8 cellular contexts compared by ENCODE assay signal in the genomic region with DNA sequence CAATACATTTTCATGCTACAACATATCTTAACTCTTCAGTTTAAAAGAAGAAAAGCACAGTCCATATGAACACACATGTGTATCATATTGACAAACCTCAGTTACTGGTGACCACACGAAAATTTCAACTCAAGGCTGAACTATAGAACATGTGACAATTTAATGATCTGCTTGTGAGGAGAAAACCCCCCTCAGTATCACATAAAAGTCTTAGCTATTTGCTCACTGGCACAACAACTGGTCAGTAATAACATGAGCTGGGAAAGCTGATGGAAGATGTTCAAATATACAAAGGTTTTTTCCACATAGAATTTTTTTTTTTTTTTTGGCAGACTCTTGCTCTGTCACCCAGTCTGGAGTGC. TPM values are rescaled to one million over a fixed set of nuclear protein-coding genes. Genes with fewer than 3 reads are reported as not detected.
DNase-seq lines count a peak whose midpoint lies in the region; ATAC-seq and TF ChIP-seq lines count a peak whose summit lies in the region.
"Had no signal": no experiment of that assay in that cellular context is flagged by ENCODE, and none has a peak within 500 bp of the region (broad histone marks: within the 10 kb centered on the region; RNA-seq: fewer than 3 reads in every experiment).

No MANE protein-coding gene starts in this region.

- H3K27ac Mint-ChIP-seq in naive thymus-derived CD4-positive, alpha-beta T cell, result peak overlapping the region; percentile 31 to 90 (median 69)
- H3K27ac Mint-ChIP-seq in Calu3 (ENCODE audit: unreplicated experiment), result no peak overlapping the region

- H3K4me3 Mint-ChIP-seq in naive thymus-derived CD4-positive, alpha-beta T cell, result peak overlapping the region; percentile 35 to 85 (median 76)
- H3K4me3 Mint-ChIP-seq in Calu3 (ENCODE audit: low read depth, unreplicated experiment), result no peak overlapping the region

- peaks cover 0 to 20% (median 0%) of the 10 kb centered on the region in 5 donors for H3K36me3 Mint-ChIP-seq in naive thymus-derived CD4-positive, alpha-beta T cell
- H3K36me3 Mint-ChIP-seq in Calu3 (ENCODE audit: insufficient read depth, unreplicated experiment), result no peaks in the 10 kb centered on the region

- intact Hi-C loops in naive thymus-derived CD4-positive, alpha-beta T cell (cut with micrococcal nuclease), result loop anchor here (1.0 to 2.0 kb wide), 4 partner anchors 19 to 124 kb away; no protein-coding TSS in a partner anchor
- intact Hi-C loops in Calu3 (cut with micrococcal nuclease; ENCODE audit: unreplicated experiment), result no loop called here

- no TSS peak for BruUV-seq in Calu3 (replicated peaks; lab: Mats Ljungman, UMichigan)

- peak; percentile 41 for ATAC-seq in GM18511 (IDR thresholded peaks at IDR 0.05; ENCODE audit: unreplicated experiment)
- peak; percentile 38 for ATAC-seq in HG02610 (IDR thresholded peaks at IDR 0.05; ENCODE audit: unreplicated experiment)
- ATAC-seq in SK-N-SH treated with all-trans-retinoic acid at 6 μM for 48 hours, result peak; percentile 13
- ATAC-seq in naive thymus-derived CD4-positive, alpha-beta T cell, result peak; percentile 21

- H3K4me1 Mint-ChIP-seq in naive thymus-derived CD4-positive, alpha-beta T cell, result peaks cover 40 to 82% (median 68%) of the 10 kb centered on the region in 7 donors
- H3K4me1 Mint-ChIP-seq in Calu3 (ENCODE audit: low read depth, unreplicated experiment), result no peaks in the 10 kb centered on the region

- H3K4me1 ChIP-seq in naive thymus-derived CD4-positive, alpha-beta T cell (ENCODE audit: control insufficient read depth in 2 of 2, insufficient read depth in 2 of 2, low read length in 2 of 2), result peaks cover 13 to 51% of the 10 kb centered on the region in 2 donors

- no peaks in the 10 kb centered on the region for H3K36me3 ChIP-seq in naive thymus-derived CD4-positive, alpha-beta T cell (ENCODE audit: control insufficient read depth in 2 of 3, insufficient read depth in 3 of 3, low read length in 3 of 3)

- no peak for DNase-seq in naive thymus-derived CD4-positive, alpha-beta T cell
- DNase-seq in NCI-H2029 treated with DMSO at 0.1 percent for 48 hours (lab: John Stamatoyannopoulos, UW) (no peak), Calu3 (no peak), NCI-H146 treated with DMSO at 0.1 percent for 48 hours (lab: John Stamatoyannopoulos, UW; ENCODE audit: unreplicated experiment) (no peak)
- DNase-seq: T-helper 9 cell had no signal

- no peak for TF ChIP-seq CTCF in Calu3 (IDR thresholded peaks at IDR 0.05; ENCODE audit: unreplicated experiment)

- peak overlapping the region; percentile 58 for H3K4me3 ChIP-seq in naive thymus-derived CD4-positive, alpha-beta T cell (ENCODE audit: low read length)

- CTCF ChIA-PET in naive thymus-derived CD4-positive, alpha-beta T cell (lab: Charles Lee), result interaction anchor here (0.6 to 1.8 kb wide), 7 partner anchors 17 to 53 kb away, joined by 3 to 9 read pairs (median 4); no protein-coding TSS in a partner anchor
- CTCF ChIA-PET in Calu3 (lab: Charles Lee), result interaction anchor here (0.9 kb wide), 1 partner anchor 26 kb away, joined by 5 read pairs; no protein-coding TSS in a partner anchor

- peaks cover 0 to 12% (median 0%) of the 10 kb centered on the region in 5 donors for H3K27me3 Mint-ChIP-seq in naive thymus-derived CD4-positive, alpha-beta T cell
- H3K27me3 Mint-ChIP-seq in Calu3 (ENCODE audit: unreplicated experiment), result no peaks in the 10 kb centered on the region

- H3K9me3 ChIP-seq in naive thymus-derived CD4-positive, alpha-beta T cell (ENCODE audit: control insufficient read depth in 2 of 3, low read length in 3 of 3), result no peaks in the 10 kb centered on the region

- H3K27me3 ChIP-seq in naive thymus-derived CD4-positive, alpha-beta T cell (ENCODE audit: control insufficient read depth in 2 of 2, insufficient read depth in 2 of 2, low read length in 2 of 2), result no peaks in the 10 kb centered on the region

- POLR2A ChIA-PET in naive thymus-derived CD4-positive, alpha-beta T cell (lab: Charles Lee), result interaction anchor here (0.6 to 3.4 kb wide), 5 partner anchors 9 to 651 kb away, joined by 3 to 39 read pairs (median 4); a partner anchor contains a TSS

- no peaks in the 10 kb centered on the region for H3K9me3 Mint-ChIP-seq in naive thymus-derived CD4-positive, alpha-beta T cell
- H3K9me3 Mint-ChIP-seq in Calu3 (ENCODE audit: low read depth, unreplicated experiment), result no peaks in the 10 kb centered on the region

- H3K27ac ChIP-seq in naive thymus-derived CD4-positive, alpha-beta T cell (ENCODE audit: low read depth, low read length), result peak overlapping the region; percentile 0

TF ChIP-seq in SK-N-SH treated with all-trans-retinoic acid at 6 μM for 48 hours, 23 proteins besides CTCF, POLR2A, EP300 and RAD21:
- TF ChIP-seq OSR1 (CRISPR knock-in tag; IDR thresholded peaks at IDR 0.05), result no peak
- TF ChIP-seq, protein P1, sequence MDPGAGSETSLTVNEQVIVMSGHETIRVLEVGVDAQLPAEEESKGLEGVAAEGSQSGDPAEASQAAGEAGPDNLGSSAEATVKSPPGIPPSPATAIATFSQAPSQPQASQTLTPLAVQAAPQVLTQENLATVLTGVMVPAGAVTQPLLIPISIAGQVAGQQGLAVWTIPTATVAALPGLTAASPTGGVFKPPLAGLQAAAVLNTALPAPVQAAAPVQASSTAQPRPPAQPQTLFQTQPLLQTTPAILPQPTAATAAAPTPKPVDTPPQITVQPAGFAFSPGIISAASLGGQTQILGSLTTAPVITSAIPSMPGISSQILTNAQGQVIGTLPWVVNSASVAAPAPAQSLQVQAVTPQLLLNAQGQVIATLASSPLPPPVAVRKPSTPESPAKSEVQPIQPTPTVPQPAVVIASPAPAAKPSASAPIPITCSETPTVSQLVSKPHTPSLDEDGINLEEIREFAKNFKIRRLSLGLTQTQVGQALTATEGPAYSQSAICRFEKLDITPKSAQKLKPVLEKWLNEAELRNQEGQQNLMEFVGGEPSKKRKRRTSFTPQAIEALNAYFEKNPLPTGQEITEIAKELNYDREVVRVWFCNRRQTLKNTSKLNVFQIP (CRISPR knock-in tag; IDR thresholded peaks at IDR 0.05; ENCODE audit: borderline replicate concordance, low read depth), result no peak
- TF ChIP-seq GLIS3 (CRISPR knock-in tag; IDR thresholded peaks at IDR 0.05), result no peak
- no peak for TF ChIP-seq ZNF565 (CRISPR knock-in tag; conservative IDR thresholded peaks at IDR 0.05; ENCODE audit: low read depth)
- TF ChIP-seq CSDC2 (CRISPR knock-in tag; IDR thresholded peaks at IDR 0.05), result no peak
- TF ChIP-seq ZNF8 (CRISPR knock-in tag; IDR thresholded peaks at IDR 0.05), result no peak
- TF ChIP-seq ZNF70 (CRISPR knock-in tag; IDR thresholded peaks at IDR 0.05), result no peak
- no peak for TF ChIP-seq ZC3H10 (CRISPR knock-in tag; IDR thresholded peaks at IDR 0.05)
- TF ChIP-seq PPARA (CRISPR knock-in tag; IDR thresholded peaks at IDR 0.05; ENCODE audit: borderline replicate concordance), result no peak
- TF ChIP-seq, protein P2, sequence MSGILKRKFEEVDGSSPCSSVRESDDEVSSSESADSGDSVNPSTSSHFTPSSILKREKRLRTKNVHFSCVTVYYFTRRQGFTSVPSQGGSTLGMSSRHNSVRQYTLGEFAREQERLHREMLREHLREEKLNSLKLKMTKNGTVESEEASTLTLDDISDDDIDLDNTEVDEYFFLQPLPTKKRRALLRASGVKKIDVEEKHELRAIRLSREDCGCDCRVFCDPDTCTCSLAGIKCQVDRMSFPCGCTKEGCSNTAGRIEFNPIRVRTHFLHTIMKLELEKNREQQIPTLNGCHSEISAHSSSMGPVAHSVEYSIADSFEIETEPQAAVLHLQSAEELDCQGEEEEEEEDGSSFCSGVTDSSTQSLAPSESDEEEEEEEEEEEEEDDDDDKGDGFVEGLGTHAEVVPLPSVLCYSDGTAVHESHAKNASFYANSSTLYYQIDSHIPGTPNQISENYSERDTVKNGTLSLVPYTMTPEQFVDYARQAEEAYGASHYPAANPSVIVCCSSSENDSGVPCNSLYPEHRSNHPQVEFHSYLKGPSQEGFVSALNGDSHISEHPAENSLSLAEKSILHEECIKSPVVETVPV (CRISPR knock-in tag; IDR thresholded peaks at IDR 0.05), result no peak
- no peak for TF ChIP-seq RARB (CRISPR knock-in tag; IDR thresholded peaks at IDR 0.05)
- TF ChIP-seq BACH2 (CRISPR knock-in tag; IDR thresholded peaks at IDR 0.05; ENCODE audit: borderline replicate concordance), result no peak
- TF ChIP-seq SNAI2 (CRISPR knock-in tag; IDR thresholded peaks at IDR 0.05), result no peak
- TF ChIP-seq, protein P3, sequence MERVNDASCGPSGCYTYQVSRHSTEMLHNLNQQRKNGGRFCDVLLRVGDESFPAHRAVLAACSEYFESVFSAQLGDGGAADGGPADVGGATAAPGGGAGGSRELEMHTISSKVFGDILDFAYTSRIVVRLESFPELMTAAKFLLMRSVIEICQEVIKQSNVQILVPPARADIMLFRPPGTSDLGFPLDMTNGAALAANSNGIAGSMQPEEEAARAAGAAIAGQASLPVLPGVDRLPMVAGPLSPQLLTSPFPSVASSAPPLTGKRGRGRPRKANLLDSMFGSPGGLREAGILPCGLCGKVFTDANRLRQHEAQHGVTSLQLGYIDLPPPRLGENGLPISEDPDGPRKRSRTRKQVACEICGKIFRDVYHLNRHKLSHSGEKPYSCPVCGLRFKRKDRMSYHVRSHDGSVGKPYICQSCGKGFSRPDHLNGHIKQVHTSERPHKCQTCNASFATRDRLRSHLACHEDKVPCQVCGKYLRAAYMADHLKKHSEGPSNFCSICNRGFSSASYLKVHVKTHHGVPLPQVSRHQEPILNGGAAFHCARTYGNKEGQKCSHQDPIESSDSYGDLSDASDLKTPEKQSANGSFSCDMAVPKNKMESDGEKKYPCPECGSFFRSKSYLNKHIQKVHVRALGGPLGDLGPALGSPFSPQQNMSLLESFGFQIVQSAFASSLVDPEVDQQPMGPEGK (CRISPR knock-in tag; IDR thresholded peaks at IDR 0.05; ENCODE audit: borderline replicate concordance), result no peak
- no peak for TF ChIP-seq ZFP3 (CRISPR knock-in tag; IDR thresholded peaks at IDR 0.05)
- no peak for TF ChIP-seq ESRRG (CRISPR knock-in tag; IDR thresholded peaks at IDR 0.05)
- TF ChIP-seq ISL1 (CRISPR knock-in tag; IDR thresholded peaks at IDR 0.05), result no peak

RNA-seq across cellular contexts. Expression of a gene that starts 19.5 kb away (rescaled TPM):
- 10 to 100 TPM; 33.8 to 64.4 (median 49.9) TPM for total RNA-seq in naive thymus-derived CD4-positive, alpha-beta T cell
- polyA plus RNA-seq in naive thymus-derived CD4-positive, alpha-beta T cell, result 10 to 100 TPM; 19.3 to 20.3 TPM
- total RNA-seq in Calu3 (2022), result 41.9 and 42.8 TPM in 2 replicates
